Comparison of ENCODE assay signal across 23 cellular contexts in the genomic region with DNA sequence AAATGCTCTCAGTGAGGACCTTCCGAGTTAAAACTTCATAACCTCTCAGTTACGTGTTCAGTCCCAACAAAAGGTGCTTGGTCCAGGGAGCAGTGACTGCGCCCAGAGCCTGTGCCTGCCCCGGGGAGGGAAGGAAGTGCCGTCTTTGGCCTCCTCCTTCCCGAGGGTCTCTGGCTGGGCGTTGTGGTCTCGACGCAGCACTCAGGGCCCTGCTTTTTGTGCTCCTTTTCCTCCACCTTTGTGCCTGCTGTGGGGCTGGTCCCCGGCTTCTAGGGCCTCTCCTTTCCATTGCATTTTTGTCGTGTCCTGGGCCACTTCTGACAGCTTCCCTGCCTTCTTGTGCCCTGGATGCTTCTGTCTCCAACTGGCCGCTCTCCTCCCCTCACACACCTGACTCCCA. TPM values are rescaled to one million over a fixed set of nuclear protein-coding genes. Genes with fewer than 3 reads are reported as not detected.
A peak's percentile ranks its signal among the peaks of the same experiment; 100 is the strongest.
DNase-seq lines count a peak whose midpoint lies in the region; ATAC-seq and TF ChIP-seq lines count a peak whose summit lies in the region.
"Had no signal": no experiment of that assay in that cellular context is flagged by ENCODE, and none has a peak within 500 bp of the region (broad histone marks: within the 10 kb centered on the region; RNA-seq: fewer than 3 reads in every experiment).

No MANE protein-coding gene starts in this region.

- intact Hi-C loops in natural killer cell (cut with micrococcal nuclease) = no loop called here
- intact Hi-C loops in dendritic cell treated with granulocyte-macrophage colony-stimulating factor and Interleukin-4, amounts not matched to agents 40 ng/mL and 50 ng/mL, for 4 days (cut with micrococcal nuclease) = no loop called here

- H3K36me3 Mint-ChIP-seq in natural killer cell (no peaks in the 10 kb centered on the region), neural crest cell (ENCODE audit: low read depth) (peaks cover 16% of the 10 kb centered on the region)
- peaks cover 13% of the 10 kb centered on the region for H3K36me3 Mint-ChIP-seq in natural killer cell treated with Interleukin-12 subunit alpha and Interleukin-12 subunit beta and Interleukin-15 and Interleukin-18, amount 100 ng/mL, for 72 hours
- H3K36me3 Mint-ChIP-seq in dendritic cell treated with granulocyte-macrophage colony-stimulating factor and Interleukin-4, amounts not matched to agents 40 ng/mL and 50 ng/mL, for 4 days (ENCODE audit: low read depth) = peaks cover 95% of the 10 kb centered on the region

- TF ChIP-seq CTCF in natural killer cell (IDR thresholded peaks at IDR 0.05) = no peak
- TF ChIP-seq CTCF in neural crest cell (conservative IDR thresholded peaks at IDR 0.05) = no peak

- H3K9me3 Mint-ChIP-seq in natural killer cell (no peaks in the 10 kb centered on the region), neural crest cell (no peaks in the 10 kb centered on the region)
- H3K9me3 Mint-ChIP-seq in natural killer cell treated with Interleukin-12 subunit alpha and Interleukin-12 subunit beta and Interleukin-15 and Interleukin-18, amount 100 ng/mL, for 72 hours = no peaks in the 10 kb centered on the region
- H3K9me3 Mint-ChIP-seq in dendritic cell treated with granulocyte-macrophage colony-stimulating factor and Interleukin-4, amounts not matched to agents 40 ng/mL and 50 ng/mL, for 4 days = no peaks in the 10 kb centered on the region
- H3K9me3 Mint-ChIP-seq: CD14-positive monocyte; CD4-positive, alpha-beta T cell; CD8-positive, alpha-beta memory T cell had no signal

- DNase-seq in natural killer cell = no peak
- DNase-seq in natural killer cell treated with Interleukin-12 subunit alpha and Interleukin-12 subunit beta and Interleukin-15 and Interleukin-18, amount 100 ng/mL, for 72 hours (ENCODE audit: low spot score) = no peak
- DNase-seq in neural crest cell (ENCODE audit: low read depth, low spot score) = no peak
- no peak for DNase-seq in amniotic stem cell (lab: John Stamatoyannopoulos, UW)
- DNase-seq: 8988T; ACHN; AML-193; BE2C; CD4-positive, alpha-beta T cell; CD8-positive, alpha-beta memory T cell; DMS 273 treated with DMSO at 0.1 percent for 48 hours; DMS79; EL; GDM1; GM23248; H7; HCEC 1CT had no signal

- H3K4me1 Mint-ChIP-seq in natural killer cell (peaks cover 61 to 74% of the 10 kb centered on the region in 2 donors), neural crest cell (peaks cover 4% of the 10 kb centered on the region)
- H3K4me1 Mint-ChIP-seq in natural killer cell treated with Interleukin-12 subunit alpha and Interleukin-12 subunit beta and Interleukin-15 and Interleukin-18, amount 100 ng/mL, for 72 hours (ENCODE audit: low read depth in 2 of 2) = peaks cover 40 to 67% of the 10 kb centered on the region in 2 donors
- peaks cover 18% of the 10 kb centered on the region for H3K4me1 Mint-ChIP-seq in dendritic cell treated with granulocyte-macrophage colony-stimulating factor and Interleukin-4, amounts not matched to agents 40 ng/mL and 50 ng/mL, for 4 days (ENCODE audit: low read depth)

- H3K4me3 Mint-ChIP-seq in natural killer cell = peak overlapping the region; percentile 17
- H3K4me3 Mint-ChIP-seq in natural killer cell treated with Interleukin-12 subunit alpha and Interleukin-12 subunit beta and Interleukin-15 and Interleukin-18, amount 100 ng/mL, for 72 hours = no peak overlapping the region
- H3K4me3 Mint-ChIP-seq in dendritic cell treated with granulocyte-macrophage colony-stimulating factor and Interleukin-4, amounts not matched to agents 40 ng/mL and 50 ng/mL, for 4 days = no peak overlapping the region
- no peak overlapping the region for H3K4me3 Mint-ChIP-seq in neural crest cell
- H3K4me3 Mint-ChIP-seq: CD14-positive monocyte; CD4-positive, alpha-beta T cell; CD8-positive, alpha-beta memory T cell had no signal

- H3K27me3 Mint-ChIP-seq in natural killer cell (ENCODE audit: low read depth in 2 of 2) (no peaks in the 10 kb centered on the region), neural crest cell (ENCODE audit: low read depth) (no peaks in the 10 kb centered on the region)
- no peaks in the 10 kb centered on the region for H3K27me3 Mint-ChIP-seq in natural killer cell treated with Interleukin-12 subunit alpha and Interleukin-12 subunit beta and Interleukin-15 and Interleukin-18, amount 100 ng/mL, for 72 hours
- H3K27me3 Mint-ChIP-seq in dendritic cell treated with granulocyte-macrophage colony-stimulating factor and Interleukin-4, amounts not matched to agents 40 ng/mL and 50 ng/mL, for 4 days = no peaks in the 10 kb centered on the region
- H3K27me3 Mint-ChIP-seq: CD4-positive, alpha-beta T cell; CD8-positive, alpha-beta memory T cell had no signal

- ATAC-seq in natural killer cell = no peak
- no peak for ATAC-seq in natural killer cell treated with Interleukin-12 subunit alpha and Interleukin-12 subunit beta and Interleukin-15 and Interleukin-18, amount 100 ng/mL, for 72 hours
- ATAC-seq in HG02678 (IDR thresholded peaks at IDR 0.05; ENCODE audit: unreplicated experiment) = no peak
- no peak for ATAC-seq in HG02798 (IDR thresholded peaks at IDR 0.05; ENCODE audit: poor library complexity, unreplicated experiment)
- ATAC-seq: A549, GM12878 had no signal

- H3K27ac Mint-ChIP-seq in natural killer cell = peak overlapping the region; percentile 90 to 96
- H3K27ac Mint-ChIP-seq in natural killer cell treated with Interleukin-12 subunit alpha and Interleukin-12 subunit beta and Interleukin-15 and Interleukin-18, amount 100 ng/mL, for 72 hours = no peak overlapping the region
- peak overlapping the region; percentile 4 for H3K27ac Mint-ChIP-seq in dendritic cell treated with granulocyte-macrophage colony-stimulating factor and Interleukin-4, amounts not matched to agents 40 ng/mL and 50 ng/mL, for 4 days
- H3K27ac Mint-ChIP-seq in neural crest cell (ENCODE audit: unreplicated experiment) = peak overlapping the region; percentile 88
- H3K27ac Mint-ChIP-seq: CD4-positive, alpha-beta T cell had no signal

RNA-seq across cellular contexts. Expression of a gene that starts 29.1 kb away (rescaled TPM):
- 10 to 100 TPM; 47.8 to 49.8 (median 49.6) TPM for total RNA-seq in natural killer cell
- 10 to 100 TPM; 33.3 to 35.3 TPM for total RNA-seq in natural killer cell treated with Interleukin-12 subunit alpha and Interleukin-12 subunit beta and Interleukin-15 and Interleukin-18, amount 100 ng/mL, for 72 hours
- 38.3 TPM in 2 replicates for total RNA-seq in neural crest cell

RNA-seq across cellular contexts. Expression of a gene that starts 29.4 kb away (rescaled TPM):
- total RNA-seq in natural killer cell = 1 to 10 TPM; 6.5 to 8.9 (median 6.5) TPM
- total RNA-seq in natural killer cell treated with Interleukin-12 subunit alpha and Interleukin-12 subunit beta and Interleukin-15 and Interleukin-18, amount 100 ng/mL, for 72 hours = 1 to 10 TPM; 5.1 to 7.0 TPM
- total RNA-seq in neural crest cell = 43.3 and 45.8 TPM in 2 replicates

RNA-seq across cellular contexts. Expression of a gene that starts 36.8 kb away (rescaled TPM):
- total RNA-seq in natural killer cell (10 to 100 TPM; 12.2 to 28.4 (median 14.2) TPM), neural crest cell (247 and 261 TPM in 2 replicates)
- 10 to 100 TPM; 56.1 to 61.1 TPM for total RNA-seq in natural killer cell treated with Interleukin-12 subunit alpha and Interleukin-12 subunit beta and Interleukin-15 and Interleukin-18, amount 100 ng/mL, for 72 hours

Comparison
In these comparisons a context has a peak if more than half of its experiments do, and no peak if none do; other contexts are left out.
1. H3K27ac Mint-ChIP-seq: peak in natural killer cell (2 of 2), dendritic cell treated with granulocyte-macrophage colony-stimulating factor and Interleukin-4, amounts not matched to agents 40 ng/mL and 50 ng/mL, for 4 days (single experiment) and neural crest cell (single experiment); none in natural killer cell treated with Interleukin-12 subunit alpha and Interleukin-12 subunit beta and Interleukin-15 and Interleukin-18, amount 100 ng/mL, for 72 hours (0 of 2).